ENCODE assay signal across 9 cellular contexts in the genomic region with DNA sequence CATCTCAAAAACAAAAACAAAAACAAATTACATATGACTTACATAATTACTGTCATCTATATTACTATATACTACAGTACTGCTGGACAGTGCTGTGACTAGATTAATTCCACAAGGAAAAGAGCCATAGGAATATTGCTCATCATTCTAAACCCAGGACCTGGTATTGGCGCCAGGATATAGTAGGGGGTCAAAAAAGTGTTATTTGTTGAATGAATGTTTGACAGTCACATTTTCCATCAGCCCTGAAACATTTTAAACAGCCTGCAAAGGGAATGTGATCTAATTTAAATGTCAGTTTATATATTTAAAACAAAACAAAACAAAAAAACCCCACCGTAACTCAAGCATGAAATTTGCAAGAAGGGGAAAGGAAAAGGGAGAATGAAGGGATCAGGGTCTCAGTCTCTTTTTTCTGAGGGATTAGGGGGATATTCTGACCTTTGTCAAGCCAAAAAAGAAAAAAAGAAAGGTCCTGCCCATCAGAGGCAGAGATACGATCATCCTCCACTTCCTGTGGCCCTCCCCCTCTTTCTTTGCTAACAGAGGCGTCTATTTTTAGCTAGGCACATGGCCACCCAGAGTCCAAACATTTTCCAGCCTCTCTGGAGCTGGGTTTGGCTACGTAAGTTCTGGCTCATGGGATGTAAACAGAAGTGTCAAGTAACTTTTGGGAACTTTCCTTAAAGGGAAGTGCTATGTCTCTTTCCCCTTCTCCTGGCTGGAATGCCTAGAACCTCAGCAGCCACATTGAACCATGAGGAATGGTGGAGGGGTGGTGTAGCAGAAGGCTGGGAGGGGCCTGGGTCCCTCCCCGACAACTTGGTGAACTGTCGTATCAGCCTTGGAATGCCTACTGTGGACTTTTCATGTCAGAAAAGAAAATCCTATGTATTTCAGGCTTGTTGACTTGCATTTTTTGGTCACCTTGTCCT. TPM values are rescaled to one million over a fixed set of nuclear protein-coding genes. Genes with fewer than 3 reads are reported as not detected.
DNase-seq lines count a peak whose midpoint lies in the region; TF ChIP-seq lines count a peak whose summit lies in the region.
"Had no signal": no experiment of that assay in that cellular context is flagged by ENCODE, and none has a peak within 500 bp of the region (broad histone marks: within the 10 kb centered on the region; RNA-seq: fewer than 3 reads in every experiment).

No MANE protein-coding gene starts in this region.

- no peaks in the 10 kb centered on the region for H3K27me3 Mint-ChIP-seq in nephron (ENCODE audit: low read depth)
- H3K27me3 Mint-ChIP-seq: B cell had no signal

- H3K4me3 Mint-ChIP-seq in nephron = no peak overlapping the region
- H3K4me3 Mint-ChIP-seq: B cell had no signal

- POLR2A ChIA-PET in SK-N-SH (lab: Yijun Ruan, JAX) = no interaction called here

- CTCF ChIA-PET in SK-N-SH (lab: Yijun Ruan, JAX) = interaction anchor here (1.2 kb wide), 1 partner anchor 124 kb away, joined by 3 read pairs; no protein-coding TSS in a partner anchor

- H3K4me3 ChIP-seq in SK-N-SH (ENCODE audit: low read depth in 2 of 2, low read length in 1 of 2) = peak overlapping the region in 1 of 2 experiments; percentile 13; a peak in 1 of 4 replicates

- no peaks in the 10 kb centered on the region for H3K27me3 ChIP-seq in SK-N-SH (ENCODE audit: insufficient read depth)

- 49% methylated on average over 7 of the region's 7 CpGs for WGBS in SK-N-SH (ENCODE audit: low lambda C conversion rate)

- H3K9me3 ChIP-seq in SK-N-SH = no peaks in the 10 kb centered on the region

- H3K4me1 Mint-ChIP-seq in nephron = peaks cover 31% of the 10 kb centered on the region

- peaks cover 5 to 8% of the 10 kb centered on the region in 2 experiments for H3K36me3 ChIP-seq in SK-N-SH (replicated peaks in 1 of 2; ENCODE audit: control insufficient read depth in 1 of 2, insufficient read depth in 2 of 2, low read length in 1 of 2)

- H3K27ac ChIP-seq in SK-N-SH (ENCODE audit: low read depth in 2 of 2, low read length in 1 of 2) (peak overlapping the region; percentile 82 to 87), epithelial cell of prostate (peak overlapping the region; percentile 35)

- peaks cover 19% of the 10 kb centered on the region for H3F3A ChIP-seq in SK-N-SH (replicated peaks; ENCODE audit: insufficient read depth)

- no peaks in the 10 kb centered on the region for H3K9me2 ChIP-seq in SK-N-SH

- peak; percentile 36 to 38; a peak in 2 of 4 replicates for TF ChIP-seq EP300 in SK-N-SH (IDR thresholded peaks at IDR 0.05; ENCODE audit: borderline replicate concordance in 1 of 2, low read depth in 1 of 2, low read length in 1 of 2)

- peak overlapping the region; percentile 49 for H3K4me2 ChIP-seq in SK-N-SH

- H3K9ac ChIP-seq in SK-N-SH = peak overlapping the region; percentile 28; the same call in 1 of the 2 replicates

- peak; percentile 29 for DNase-seq in NCI-H2196 treated with DMSO at 0.1 percent for 48 hours (lab: John Stamatoyannopoulos, UW; ENCODE audit: unreplicated experiment)
- no peak for DNase-seq in NCI-H2196 (lab: John Stamatoyannopoulos, UW; ENCODE audit: unreplicated experiment)
- peak; percentile 68 for DNase-seq in SK-N-SH
- DNase-seq in epithelial cell of prostate (ENCODE audit: low read depth, low spot score) = no peak
- DNase-seq in NCI-H1048 (lab: John Stamatoyannopoulos, UW) = no peak
- DNase-seq in GDM1 (lab: John Stamatoyannopoulos, UW) = no peak
- DNase-seq in AML-193 (lab: John Stamatoyannopoulos, UW) = no peak

- peak overlapping the region; percentile 85 to 92 (median 88) for H3K27ac Mint-ChIP-seq in nephron
- H3K27ac Mint-ChIP-seq: B cell had no signal

- TF ChIP-seq RAD21 in SK-N-SH (IDR thresholded peaks at IDR 0.05; ENCODE audit: low read length) = peak; percentile 23

- H2AFZ ChIP-seq in SK-N-SH (ENCODE audit: low read depth) = no peak overlapping the region

- TF ChIP-seq CTCF in SK-N-SH (IDR thresholded peaks at IDR 0.05) = no peak
- TF ChIP-seq CTCF in nephron (IDR thresholded peaks at IDR 0.05; ENCODE audit: unreplicated experiment in 3 of 3) = no peak

- peaks cover 8% of the 10 kb centered on the region for H3K36me3 Mint-ChIP-seq in nephron (ENCODE audit: low read depth)

- peaks cover 10 to 16% of the 10 kb centered on the region in 2 experiments; a peak in 3 of 4 replicates for H3K4me1 ChIP-seq in SK-N-SH (ENCODE audit: control insufficient read depth in 1 of 2, insufficient read depth in 2 of 2, low read depth in 1 of 2, low read length in 1 of 2)

- no peaks in the 10 kb centered on the region for H4K20me1 ChIP-seq in SK-N-SH (ENCODE audit: insufficient read depth)

- H3K9me3 Mint-ChIP-seq in nephron = no peaks in the 10 kb centered on the region

- H3K79me2 ChIP-seq in SK-N-SH (ENCODE audit: insufficient read depth) = no peaks in the 10 kb centered on the region

TF ChIP-seq in SK-N-SH, 30 proteins besides CTCF, POLR2A, EP300 and RAD21:
- TF ChIP-seq TCF12 (IDR thresholded peaks at IDR 0.05) (peak; percentile 76), CHD2 (IDR thresholded peaks at IDR 0.05; ENCODE audit: low read length, partially characterized antibody) (no peak), RXRA (IDR thresholded peaks at IDR 0.05; ENCODE audit: borderline replicate concordance, low read depth) (peak; percentile 32; the same call in 1 of the 2 replicates), TEAD4 (IDR thresholded peaks at IDR 0.05; ENCODE audit: borderline replicate concordance, insufficient read depth) (no peak), GABPA (IDR thresholded peaks at IDR 0.05; ENCODE audit: low read depth) (peak; percentile 25; the same call in 1 of the 2 replicates), MEF2A (IDR thresholded peaks at IDR 0.05; ENCODE audit: borderline replicate concordance, low read depth) (peak; percentile 98), POLR2AphosphoS5 (IDR thresholded peaks at IDR 0.05; ENCODE audit: low read depth, low read length) (peak; percentile 62; the same call in 1 of the 2 replicates), GATA2 (CRISPR knock-in tag; IDR thresholded peaks at IDR 0.05) (peak; percentile 52; the same call in 1 of the 2 replicates), YY1 (IDR thresholded peaks at IDR 0.05; ENCODE audit: low read depth) (no peak), PBX3 (IDR thresholded peaks at IDR 0.05) (peak; percentile 74), NFIC (IDR thresholded peaks at IDR 0.05; ENCODE audit: borderline replicate concordance) (peak; percentile 39)
- TF ChIP-seq, protein P1, sequence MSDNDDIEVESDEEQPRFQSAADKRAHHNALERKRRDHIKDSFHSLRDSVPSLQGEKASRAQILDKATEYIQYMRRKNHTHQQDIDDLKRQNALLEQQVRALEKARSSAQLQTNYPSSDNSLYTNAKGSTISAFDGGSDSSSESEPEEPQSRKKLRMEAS (IDR thresholded peaks at IDR 0.05; ENCODE audit: low read depth) = peak; percentile 94
- TF ChIP-seq, protein P2, sequence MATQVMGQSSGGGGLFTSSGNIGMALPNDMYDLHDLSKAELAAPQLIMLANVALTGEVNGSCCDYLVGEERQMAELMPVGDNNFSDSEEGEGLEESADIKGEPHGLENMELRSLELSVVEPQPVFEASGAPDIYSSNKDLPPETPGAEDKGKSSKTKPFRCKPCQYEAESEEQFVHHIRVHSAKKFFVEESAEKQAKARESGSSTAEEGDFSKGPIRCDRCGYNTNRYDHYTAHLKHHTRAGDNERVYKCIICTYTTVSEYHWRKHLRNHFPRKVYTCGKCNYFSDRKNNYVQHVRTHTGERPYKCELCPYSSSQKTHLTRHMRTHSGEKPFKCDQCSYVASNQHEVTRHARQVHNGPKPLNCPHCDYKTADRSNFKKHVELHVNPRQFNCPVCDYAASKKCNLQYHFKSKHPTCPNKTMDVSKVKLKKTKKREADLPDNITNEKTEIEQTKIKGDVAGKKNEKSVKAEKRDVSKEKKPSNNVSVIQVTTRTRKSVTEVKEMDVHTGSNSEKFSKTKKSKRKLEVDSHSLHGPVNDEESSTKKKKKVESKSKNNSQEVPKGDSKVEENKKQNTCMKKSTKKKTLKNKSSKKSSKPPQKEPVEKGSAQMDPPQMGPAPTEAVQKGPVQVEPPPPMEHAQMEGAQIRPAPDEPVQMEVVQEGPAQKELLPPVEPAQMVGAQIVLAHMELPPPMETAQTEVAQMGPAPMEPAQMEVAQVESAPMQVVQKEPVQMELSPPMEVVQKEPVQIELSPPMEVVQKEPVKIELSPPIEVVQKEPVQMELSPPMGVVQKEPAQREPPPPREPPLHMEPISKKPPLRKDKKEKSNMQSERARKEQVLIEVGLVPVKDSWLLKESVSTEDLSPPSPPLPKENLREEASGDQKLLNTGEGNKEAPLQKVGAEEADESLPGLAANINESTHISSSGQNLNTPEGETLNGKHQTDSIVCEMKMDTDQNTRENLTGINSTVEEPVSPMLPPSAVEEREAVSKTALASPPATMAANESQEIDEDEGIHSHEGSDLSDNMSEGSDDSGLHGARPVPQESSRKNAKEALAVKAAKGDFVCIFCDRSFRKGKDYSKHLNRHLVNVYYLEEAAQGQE (IDR thresholded peaks at IDR 0.05; ENCODE audit: low read depth, low read length) = 0 out of 2 replicates have a peak, but pooled peaks have one; percentile 21
- TF ChIP-seq, protein P3, sequence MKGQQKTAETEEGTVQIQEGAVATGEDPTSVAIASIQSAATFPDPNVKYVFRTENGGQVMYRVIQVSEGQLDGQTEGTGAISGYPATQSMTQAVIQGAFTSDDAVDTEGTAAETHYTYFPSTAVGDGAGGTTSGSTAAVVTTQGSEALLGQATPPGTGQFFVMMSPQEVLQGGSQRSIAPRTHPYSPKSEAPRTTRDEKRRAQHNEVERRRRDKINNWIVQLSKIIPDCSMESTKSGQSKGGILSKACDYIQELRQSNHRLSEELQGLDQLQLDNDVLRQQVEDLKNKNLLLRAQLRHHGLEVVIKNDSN (IDR thresholded peaks at IDR 0.05; ENCODE audit: borderline replicate concordance, low read depth) = peak; percentile 44; the same call in 1 of the 2 replicates

RNA-seq across cellular contexts. Expression of gene DLG5, which starts 44.6 kb away (rescaled TPM):
- polyA plus RNA-seq in SK-N-SH (2012; rRNA removed) = 15.3 and 31.3 TPM in 2 replicates
- polyA plus RNA-seq in SK-N-SH (2012; cell fraction: cytosol; rRNA removed) = 17.4 and 24.5 TPM in 2 replicates
- polyA plus RNA-seq in SK-N-SH (2012; cell fraction: nucleus; rRNA removed) = 61.3 and 63.0 TPM in 2 replicates

RNA-seq across cellular contexts. Expression of gene POLR3A, which starts 58.2 kb away (rescaled TPM):
- polyA plus RNA-seq in SK-N-SH (2012; rRNA removed) = 10.8 and 14.1 TPM in 2 replicates
- 7.7 and 9.0 TPM in 2 replicates for polyA plus RNA-seq in SK-N-SH (2012; cell fraction: cytosol; rRNA removed)
- polyA plus RNA-seq in SK-N-SH (2012; cell fraction: nucleus; rRNA removed) = 23.2 and 30.4 TPM in 2 replicates

Comparison
In these comparisons a context has a peak if more than half of its experiments do, and no peak if none do; other contexts are left out.
1. DNase-seq: peak in NCI-H2196 treated with DMSO at 0.1 percent for 48 hours (single experiment) and SK-N-SH (single experiment); none in NCI-H2196 (single experiment), epithelial cell of prostate (single experiment), NCI-H1048 (single experiment), GDM1 (single experiment) and AML-193 (0 of 2).